ENCODE assay signal across 33 cellular contexts in genomic region chr1:234833118-234833517, GRCh38.
"Had no signal": no experiment of that assay in that cellular context is flagged by ENCODE, and none has a peak within 500 bp of the region (broad histone marks: within the 10 kb centered on the region; RNA-seq: fewer than 3 reads in every experiment).

No MANE protein-coding gene starts in this region.

- H3K27ac ChIP-seq: adrenal gland, ascending aorta, body of pancreas, brain microvascular endothelial cell, breast epithelium, cardiac muscle cell had no signal

- H3K4me1 ChIP-seq: adrenal gland, ascending aorta, breast epithelium had no signal

- H3K36me3 ChIP-seq: adrenal gland, ascending aorta, brain microvascular endothelial cell, breast epithelium, cardiac muscle cell had no signal

- FAIRE-seq: astrocyte, bronchial epithelial cell had no signal

- H3K27me3 ChIP-seq: adrenal gland, ascending aorta, body of pancreas, brain microvascular endothelial cell, breast epithelium, cardiac muscle cell had no signal

- H3K4me3 ChIP-seq: adrenal gland, ascending aorta, body of pancreas, breast epithelium, cardiac muscle cell had no signal

- ATAC-seq: activated naive CD4-positive, alpha-beta T cell treated with anti-CD3 and anti-CD28 coated beads, Interleukin-2, amount 50 U/mL, for 72 hours; activated naive CD8-positive, alpha-beta T cell treated with anti-CD3 and anti-CD28 coated beads, Interleukin-2, amount 50 U/mL, for 24 hours; activated T-cell treated with anti-CD3 and anti-CD28 coated beads, Interleukin-2, amount 50 U/mL, for 4 hours; activated T-cell treated with anti-CD3 and anti-CD28 coated beads, Interleukin-2, amount 50 U/mL, for 72 hours; activated T-helper 17 cell treated with anti-CD3 and anti-CD28 coated beads, Interleukin-2, amount 50 U/mL, for 72 hours; body of pancreas had no signal

- H3K9me3 ChIP-seq: adrenal gland, ascending aorta, body of pancreas, breast epithelium had no signal

- DNase-seq: activated effector memory CD4-positive, alpha-beta T cell treated with anti-CD3 and anti-CD28 coated beads, Interleukin-2, amount 50 U/mL, for 16 hours; activated effector memory CD4-positive, alpha-beta T cell treated with Interleukin-2 at 50 U/mL for 16 hours; activated gamma-delta T cell; activated gamma-delta T cell treated with Interleukin-2 at 50 U/mL for 16 hours; activated naive CD4-positive, alpha-beta T cell; activated naive CD4-positive, alpha-beta T cell treated with anti-CD3 and anti-CD28 coated beads for 36 hours; activated naive CD4-positive, alpha-beta T cell treated with anti-CD3 and anti-CD28 coated beads, Interleukin-2, amount 10 ng/mL, durations not matched to agents 7 days and 5 days; activated naive CD4-positive, alpha-beta T cell treated with anti-CD3 and anti-CD28 coated beads, Interleukin-2, amount 50 U/mL, for 16 hours; activated naive CD4-positive, alpha-beta T cell treated with Interleukin-2 at 50 U/mL for 16 hours; activated naive CD8-positive, alpha-beta T cell treated with anti-CD3 and anti-CD28 coated beads for 36 hours; activated naive CD8-positive, alpha-beta T cell treated with anti-CD3 and anti-CD28 coated beads, Interleukin-2, amount 10 ng/mL, durations not matched to agents 7 days and 5 days; activated naive CD8-positive, alpha-beta T cell treated with anti-CD3 and anti-CD28 coated beads, Interleukin-2, amount 50 U/mL, for 24 hours; activated T-cell treated with anti-CD3 and anti-CD28 coated beads, Interleukin-2, amount 50 U/mL, for 24 hours; activated T-cell treated with anti-CD3 and anti-CD28 coated beads, Interleukin-2, amount 50 U/mL, for 4 hours; activated T-cell treated with anti-CD3 and anti-CD28 coated beads, Interleukin-2, amount 50 U/mL, for 48 hours; activated T-cell treated with anti-CD3 and anti-CD28 coated beads, Interleukin-2, amount 50 U/mL, for 72 hours; adrenal gland; amniotic stem cell; amygdala; anterior cingulate cortex; aorta; body of pancreas; brain microvascular endothelial cell; caudate nucleus; central memory CD4-positive, alpha-beta T cell; cerebellar nuclear complex had no signal
